20 cellular contexts compared by ENCODE assay signal in genomic region chr5:138989720-138990119, GRCh38.
DNase-seq lines count a peak whose midpoint lies in the region; ATAC-seq, FAIRE-seq and TF ChIP-seq lines count a peak whose summit lies in the region.
"Had no signal": no experiment of that assay in that cellular context is flagged by ENCODE, and none has a peak within 500 bp of the region (broad histone marks: within the 10 kb centered on the region; RNA-seq: fewer than 3 reads in every experiment).

No MANE protein-coding gene starts in this region.

- H3K4me2 ChIP-seq in endothelial cell of umbilical vein (ENCODE audit: insufficient read depth, low read length) (no peak overlapping the region), osteoblast (ENCODE audit: insufficient read depth, low read length) (no peak overlapping the region)

- H3K4me1 ChIP-seq in endothelial cell of umbilical vein (ENCODE audit: control insufficient read depth, extremely low read depth, insufficient read depth, low read length) (peaks cover 8% of the 10 kb centered on the region), osteoblast (ENCODE audit: insufficient read depth, low read length) (peaks cover 20% of the 10 kb centered on the region), heart right ventricle (peaks cover 0 to 7% (median 0%) of the 10 kb centered on the region in 9 donors)
- H3K4me1 ChIP-seq: parathyroid adenoma had no signal

- H3K79me2 ChIP-seq in endothelial cell of umbilical vein (ENCODE audit: control insufficient read depth, insufficient read depth, low read length) (no peaks in the 10 kb centered on the region), osteoblast (ENCODE audit: insufficient read depth, low read length) (no peaks in the 10 kb centered on the region)
- H3K79me2 ChIP-seq: parathyroid adenoma had no signal

- no peak for TF ChIP-seq POLR2A in endothelial cell of umbilical vein (IDR thresholded peaks at IDR 0.05; ENCODE audit: low read depth, low read length)

- no peaks in the 10 kb centered on the region for H3K9me3 ChIP-seq in endothelial cell of umbilical vein (replicated peaks; ENCODE audit: control insufficient read depth, insufficient read depth, low read length)
- H3K9me3 ChIP-seq in osteoblast (ENCODE audit: low read depth, low read length): no peaks in the 10 kb centered on the region
- H3K9me3 ChIP-seq in heart right ventricle: no peaks in the 10 kb centered on the region

- peak; percentile 59 for ATAC-seq in SK-N-SH treated with all-trans-retinoic acid at 6 μM for 48 hours
- ATAC-seq in heart right ventricle: no peak
- ATAC-seq in Right ventricle myocardium inferior: no peak
- ATAC-seq: naive thymus-derived CD4-positive, alpha-beta T cell had no signal

- H2AFZ ChIP-seq in endothelial cell of umbilical vein (ENCODE audit: low read depth, low read length) (no peak overlapping the region), osteoblast (ENCODE audit: low read length) (no peak overlapping the region)
- H2AFZ ChIP-seq: parathyroid adenoma had no signal

- H3K4me3 ChIP-seq in endothelial cell of umbilical vein (replicated peaks in 1 of 3; ENCODE audit: insufficient read depth in 1 of 3, low read depth in 1 of 3, low read length in 3 of 3) (no peak overlapping the region), osteoblast (ENCODE audit: insufficient read depth, low read length) (no peak overlapping the region), heart right ventricle (no peak overlapping the region)
- H3K4me3 ChIP-seq: skin epidermis had no signal

- TF ChIP-seq CTCF in endothelial cell of umbilical vein (IDR thresholded peaks at IDR 0.05; ENCODE audit: extremely low read depth in 1 of 2, insufficient read depth in 1 of 2, low read depth in 1 of 2, low read length in 2 of 2) (no peak), osteoblast (IDR thresholded peaks at IDR 0.05; ENCODE audit: extremely low read depth, low read depth, low read length) (no peak), heart right ventricle (IDR thresholded peaks at IDR 0.05) (no peak)

- dilution Hi-C loops in endothelial cell of umbilical vein (cut with MboI; ENCODE audit: extremely low pct_ligation_motif_present, low sequenced_read_pairs): no loop called here

- H4K20me1 ChIP-seq in endothelial cell of umbilical vein (replicated peaks; ENCODE audit: control insufficient read depth, extremely low read depth, insufficient read depth, low read length) (no peaks in the 10 kb centered on the region), osteoblast (ENCODE audit: insufficient read depth, low read length) (no peaks in the 10 kb centered on the region)

- no peaks in the 10 kb centered on the region for H3K9me1 ChIP-seq in endothelial cell of umbilical vein (replicated peaks; ENCODE audit: control insufficient read depth, extremely low read depth, insufficient read depth, low read length)

- POLR2A ChIA-PET in endothelial cell of umbilical vein (lab: Charles Lee): no interaction called here

- peak; percentile 47 for DNase-seq in GM04504 (ENCODE audit: low read depth)
- no peak for DNase-seq in endothelial cell of umbilical vein (ENCODE audit: low read depth, low spot score)
- DNase-seq in osteoblast (ENCODE audit: insufficient read length, low spot score, missing footprints): peak; percentile 82
- no peak for DNase-seq in NCI-H128 (lab: John Stamatoyannopoulos, UW; ENCODE audit: unreplicated experiment)
- DNase-seq in heart right ventricle: no peak
- DNase-seq in stimulated activated CD4-positive, alpha-beta T cell treated with anti-CD3 and anti-CD28 coated beads, Interleukin-2, amount 100 ng/mL, for 48 hours: no peak
- DNase-seq in Right ventricle myocardium inferior (ENCODE audit: missing footprints): no peak
- DNase-seq: activated CD4-positive, alpha-beta memory T cell treated with anti-CD3 and anti-CD28 coated beads for 36 hours; cerebellar nuclear complex; GOT3; KG1; naive thymus-derived CD4-positive, alpha-beta T cell; NCI-H1417; NCI-H748 treated with DMSO at 0.1 percent for 48 hours; stimulated activated CD4-positive, alpha-beta T cell treated with anti-CD3 and anti-CD28 coated beads, Interleukin-4, amount 100 ng/mL, for 4 hours had no signal

- H3K27ac ChIP-seq in endothelial cell of umbilical vein (ENCODE audit: insufficient read depth, low read depth, low read length) (no peak overlapping the region), osteoblast (ENCODE audit: low read depth, low read length) (no peak overlapping the region), heart right ventricle (no peak overlapping the region)
- H3K27ac ChIP-seq: parathyroid adenoma, skin epidermis had no signal

- no peaks in the 10 kb centered on the region for H3K27me3 ChIP-seq in endothelial cell of umbilical vein (ENCODE audit: control insufficient read depth in 2 of 2, insufficient read depth in 2 of 2, low read length in 2 of 2)
- no peaks in the 10 kb centered on the region for H3K27me3 ChIP-seq in osteoblast (ENCODE audit: insufficient read depth, low read length)
- H3K27me3 ChIP-seq in heart right ventricle: no peaks in the 10 kb centered on the region

- no peak for FAIRE-seq in endothelial cell of umbilical vein (lab: Jason Lieb, UNC)
- FAIRE-seq: G401.6, GM12891 had no signal

- H3K9ac ChIP-seq in endothelial cell of umbilical vein (replicated peaks; ENCODE audit: extremely low read depth, insufficient read depth, low read length): no peak overlapping the region
- H3K9ac ChIP-seq: parathyroid adenoma had no signal

- CTCF ChIA-PET in endothelial cell of umbilical vein (lab: Charles Lee): no interaction called here

- intact Hi-C loops in endothelial cell of umbilical vein (cut with micrococcal nuclease): no loop called here
- intact Hi-C loops in heart right ventricle (cut with DNase I): loop anchor here in 1 of 10 donors (10.0 kb wide), 1 partner anchor 55 kb away; no protein-coding TSS in a partner anchor
- intact Hi-C loops in Right ventricle myocardium inferior (cut with DNase I): no loop called here

- H3K36me3 ChIP-seq in endothelial cell of umbilical vein (ENCODE audit: control insufficient read depth in 2 of 2, extremely low read depth in 1 of 2, insufficient read depth in 2 of 2, low read length in 2 of 2) (no peaks in the 10 kb centered on the region), osteoblast (ENCODE audit: insufficient read depth, low read length) (no peaks in the 10 kb centered on the region), heart right ventricle (peaks cover 0 to 2% (median 0%) of the 10 kb centered on the region in 9 donors)

- BruUV-seq in endothelial cell of umbilical vein (replicated peaks; lab: Mats Ljungman, UMichigan): no TSS peak

- 96 to 97% methylated on average over 6 of the region's 6 CpGs for WGBS in heart right ventricle, 2 donors

TF ChIP-seq in SK-N-SH treated with all-trans-retinoic acid at 6 μM for 48 hours, 23 proteins besides CTCF, POLR2A, EP300 and RAD21:
- no peak for TF ChIP-seq SNAI2 (CRISPR knock-in tag; IDR thresholded peaks at IDR 0.05)
- no peak for TF ChIP-seq ZNF8 (CRISPR knock-in tag; IDR thresholded peaks at IDR 0.05)
- TF ChIP-seq ZNF565 (CRISPR knock-in tag; conservative IDR thresholded peaks at IDR 0.05; ENCODE audit: low read depth): no peak
- no peak for TF ChIP-seq CSDC2 (CRISPR knock-in tag; IDR thresholded peaks at IDR 0.05)
- TF ChIP-seq BACH2 (CRISPR knock-in tag; IDR thresholded peaks at IDR 0.05; ENCODE audit: borderline replicate concordance): no peak
- no peak for TF ChIP-seq ESRRG (CRISPR knock-in tag; IDR thresholded peaks at IDR 0.05)
- no peak for TF ChIP-seq RARB (CRISPR knock-in tag; IDR thresholded peaks at IDR 0.05)
- no peak for TF ChIP-seq GLIS3 (CRISPR knock-in tag; IDR thresholded peaks at IDR 0.05)
- TF ChIP-seq ARNTL (CRISPR knock-in tag; IDR thresholded peaks at IDR 0.05; ENCODE audit: borderline replicate concordance, low read depth): no peak
- no peak for TF ChIP-seq ZFP3 (CRISPR knock-in tag; IDR thresholded peaks at IDR 0.05)
- TF ChIP-seq PPARA (CRISPR knock-in tag; IDR thresholded peaks at IDR 0.05; ENCODE audit: borderline replicate concordance): no peak
- no peak for TF ChIP-seq ZC3H10 (CRISPR knock-in tag; IDR thresholded peaks at IDR 0.05)

TF ChIP-seq in endothelial cell of umbilical vein, 7 proteins besides CTCF, POLR2A, EP300 and RAD21:
- peak; percentile 47 for TF ChIP-seq FOS (IDR thresholded peaks at IDR 0.05; ENCODE audit: borderline replicate concordance, insufficient read depth, low read length)
- TF ChIP-seq POLR2AphosphoS5 (IDR thresholded peaks at IDR 0.05; ENCODE audit: insufficient read depth, low read depth, low read length): no peak

Comparison
In these comparisons a context has a peak if more than half of its experiments do, and no peak if none do; other contexts are left out.
1. DNase-seq: peak in GM04504 (single experiment) and osteoblast (single experiment); none in endothelial cell of umbilical vein (single experiment), NCI-H128 (single experiment), heart right ventricle (0 of 2), stimulated activated CD4-positive, alpha-beta T cell treated with anti-CD3 and anti-CD28 coated beads, Interleukin-2, amount 100 ng/mL, for 48 hours (0 of 2) and Right ventricle myocardium inferior (single experiment).